In genomic region chr5:5164158-5164557, GRCh38 we compare ENCODE assay signal across 1 cellular context.
TF ChIP-seq lines count a peak whose summit lies in the region.

No MANE protein-coding gene starts in this region.

TF ChIP-seq in H1, 55 proteins besides CTCF, POLR2A, EP300 and RAD21:
- TF ChIP-seq ATF2 (IDR thresholded peaks at IDR 0.05; ENCODE audit: low read length) (no peak), RBBP5 (IDR thresholded peaks at IDR 0.05; ENCODE audit: borderline replicate concordance, low read depth, low read length) (no peak), SIRT6 (IDR thresholded peaks at IDR 0.05; ENCODE audit: low read length) (no peak), KDM5A (IDR thresholded peaks at IDR 0.05; ENCODE audit: low read length) (no peak), MAFK (IDR thresholded peaks at IDR 0.05; ENCODE audit: low read depth, low read length) (no peak), BACH1 (IDR thresholded peaks at IDR 0.05; ENCODE audit: low read length) (no peak), NANOG (IDR thresholded peaks at IDR 0.05; ENCODE audit: insufficient read depth, low read depth, low read length, poor library complexity, severe bottlenecking) (no peak), TAF1 (IDR thresholded peaks at IDR 0.05; ENCODE audit: low read depth, low read length) (no peak), CREB1 (IDR thresholded peaks at IDR 0.05) (no peak), SUZ12 (IDR thresholded peaks at IDR 0.05; ENCODE audit: low read length) (no peak), CTBP2 (IDR thresholded peaks at IDR 0.05; ENCODE audit: borderline replicate concordance, insufficient read depth, insufficient read length, low read length) (no peak), YY1 (IDR thresholded peaks at IDR 0.05; ENCODE audit: low read depth, low read length) (no peak), USF2 (IDR thresholded peaks at IDR 0.05; ENCODE audit: low read length) (no peak), PHF8 (conservative IDR thresholded peaks at IDR 0.05; ENCODE audit: low read depth, low read length) (no peak), RNF2 (IDR thresholded peaks at IDR 0.05; ENCODE audit: borderline replicate concordance, low read depth, low read length, missing control alignments, poor library complexity, severe bottlenecking) (no peak), FOSL1 (IDR thresholded peaks at IDR 0.05; ENCODE audit: insufficient read depth, low read depth, low read length) (no peak)
TF ChIP-seq in H1: peak in this region for 0.
